In genomic region chr13:99264053-99264452, GRCh38 we compare ENCODE assay signal across 13 cellular contexts. TPM values are rescaled to one million over a fixed set of nuclear protein-coding genes. Genes with fewer than 3 reads are reported as not detected.
DNase-seq lines count a peak whose midpoint lies in the region; ATAC-seq, FAIRE-seq and TF ChIP-seq lines count a peak whose summit lies in the region.
"Had no signal": no experiment of that assay in that cellular context is flagged by ENCODE, and none has a peak within 500 bp of the region (broad histone marks: within the 10 kb centered on the region; RNA-seq: fewer than 3 reads in every experiment).

No MANE protein-coding gene starts in this region.

- intact Hi-C loops in activated CD4-positive, alpha-beta memory T cell treated with anti-CD3 and anti-CD28 coated beads for 36 hours (cut with micrococcal nuclease): no loop called here
- intact Hi-C loops in psoas muscle (cut with DNase I): loop anchor here (2.0 to 5.0 kb wide), 4 partner anchors 37 to 89 kb away; partner anchors contain the start of gene UBAC2 (in 1 of the 2)

- no peak overlapping the region for H3K4me3 ChIP-seq in psoas muscle
- H3K4me3 ChIP-seq in small intestine (ENCODE audit: low read depth in 1 of 2, low read length in 2 of 2): no peak overlapping the region

- no peak for TF ChIP-seq CTCF in psoas muscle (IDR thresholded peaks at IDR 0.05)

- H3K36me3 Mint-ChIP-seq in activated CD4-positive, alpha-beta memory T cell treated with anti-CD3 and anti-CD28 coated beads, Interleukin-2, amount 10 ng/mL, durations not matched to agents 7 days and 5 days (ENCODE audit: low read depth): peaks cover 27% of the 10 kb centered on the region
- H3K36me3 Mint-ChIP-seq in activated CD4-positive, alpha-beta memory T cell treated with anti-CD3 and anti-CD28 coated beads for 36 hours: peaks cover 14% of the 10 kb centered on the region
- peaks cover 65% of the 10 kb centered on the region for H3K36me3 Mint-ChIP-seq in activated T-helper 17 cell treated with anti-CD3 and anti-CD28 coated beads, Interleukin-2, amount 50 U/mL, for 72 hours (ENCODE audit: low read depth)

- peaks cover 42% of the 10 kb centered on the region for H3K4me1 ChIP-seq in psoas muscle
- peaks cover 0 to 6% of the 10 kb centered on the region in 2 donors for H3K4me1 ChIP-seq in small intestine (ENCODE audit: control insufficient read depth in 2 of 2, insufficient read depth in 1 of 2, low read depth in 1 of 2, low read length in 1 of 2)

- no peak for DNase-seq in activated CD4-positive, alpha-beta memory T cell treated with anti-CD3 and anti-CD28 coated beads, Interleukin-2, amount 10 ng/mL, durations not matched to agents 7 days and 5 days
- no peak for DNase-seq in activated CD4-positive, alpha-beta memory T cell treated with anti-CD3 and anti-CD28 coated beads for 36 hours
- DNase-seq in KG1 (lab: John Stamatoyannopoulos, UW) (peak; percentile 47), psoas muscle (no peak), small intestine (no peak)
- DNase-seq: foreskin fibroblast, NCI-H1417 treated with DMSO at 0.1 percent for 48 hours had no signal

- peaks cover 53% of the 10 kb centered on the region for H3K4me1 Mint-ChIP-seq in activated CD4-positive, alpha-beta memory T cell treated with anti-CD3 and anti-CD28 coated beads, Interleukin-2, amount 10 ng/mL, durations not matched to agents 7 days and 5 days
- H3K4me1 Mint-ChIP-seq in activated CD4-positive, alpha-beta memory T cell treated with anti-CD3 and anti-CD28 coated beads for 36 hours (ENCODE audit: low read depth): peaks cover 63% of the 10 kb centered on the region
- H3K4me1 Mint-ChIP-seq in activated T-helper 17 cell treated with anti-CD3 and anti-CD28 coated beads, Interleukin-2, amount 50 U/mL, for 72 hours: peaks cover 45% of the 10 kb centered on the region

- POLR2A ChIA-PET in activated CD4-positive, alpha-beta memory T cell treated with anti-CD3 and anti-CD28 coated beads, Interleukin-2, amount 10 ng/mL, durations not matched to agents 7 days and 5 days (lab: Charles Lee): interaction anchor here (0.6 to 4.1 kb wide), 6 partner anchors 8 to 87 kb away, joined by 3 to 51 read pairs (median 6); partner anchors contain the start of gene UBAC2
- POLR2A ChIA-PET in activated CD4-positive, alpha-beta memory T cell treated with anti-CD3 and anti-CD28 coated beads for 36 hours (lab: Charles Lee): interaction anchor here (0.6 to 3.0 kb wide), 2 partner anchors 62 to 94 kb away, joined by 5 to 21 read pairs; partner anchors contain the start of gene UBAC2

- H3K27me3 ChIP-seq in psoas muscle (ENCODE audit: insufficient read depth in 3 of 3, low read length in 2 of 3): no peaks in the 10 kb centered on the region
- no peaks in the 10 kb centered on the region for H3K27me3 ChIP-seq in small intestine (ENCODE audit: control insufficient read depth in 2 of 2, insufficient read depth in 2 of 2, low read length in 2 of 2)

- H3K9me3 ChIP-seq in psoas muscle: no peaks in the 10 kb centered on the region
- no peaks in the 10 kb centered on the region for H3K9me3 ChIP-seq in small intestine (ENCODE audit: control insufficient read depth, low read depth)

- CTCF ChIA-PET in activated CD4-positive, alpha-beta memory T cell treated with anti-CD3 and anti-CD28 coated beads, Interleukin-2, amount 10 ng/mL, durations not matched to agents 7 days and 5 days (lab: Charles Lee): interaction anchor here (0.7 to 10.3 kb wide), 11 partner anchors 8 to 395 kb away, joined by 3 to 398 read pairs (median 5); partner anchors contain the start of gene UBAC2
- CTCF ChIA-PET in activated CD4-positive, alpha-beta memory T cell treated with anti-CD3 and anti-CD28 coated beads for 36 hours (lab: Charles Lee): interaction anchor here (0.6 to 7.5 kb wide), 10 partner anchors 9 to 172 kb away, joined by 3 to 221 read pairs (median 4); partner anchors contain the start of gene UBAC2

- no peak overlapping the region for H3K4me3 Mint-ChIP-seq in activated CD4-positive, alpha-beta memory T cell treated with anti-CD3 and anti-CD28 coated beads, Interleukin-2, amount 10 ng/mL, durations not matched to agents 7 days and 5 days
- H3K4me3 Mint-ChIP-seq in activated CD4-positive, alpha-beta memory T cell treated with anti-CD3 and anti-CD28 coated beads for 36 hours: no peak overlapping the region
- H3K4me3 Mint-ChIP-seq in activated T-helper 17 cell treated with anti-CD3 and anti-CD28 coated beads, Interleukin-2, amount 50 U/mL, for 72 hours: peak overlapping the region; percentile 38

- no peaks in the 10 kb centered on the region for H3K9me3 Mint-ChIP-seq in activated CD4-positive, alpha-beta memory T cell treated with anti-CD3 and anti-CD28 coated beads, Interleukin-2, amount 10 ng/mL, durations not matched to agents 7 days and 5 days
- H3K9me3 Mint-ChIP-seq in activated CD4-positive, alpha-beta memory T cell treated with anti-CD3 and anti-CD28 coated beads for 36 hours: no peaks in the 10 kb centered on the region
- H3K9me3 Mint-ChIP-seq in activated T-helper 17 cell treated with anti-CD3 and anti-CD28 coated beads, Interleukin-2, amount 50 U/mL, for 72 hours: no peaks in the 10 kb centered on the region

- ATAC-seq in activated T-helper 17 cell treated with anti-CD3 and anti-CD28 coated beads, Interleukin-2, amount 50 U/mL, for 72 hours (replicated peaks): no peak
- peak in 3 of 4 donors; percentile 20 to 35 (median 28) for ATAC-seq in psoas muscle
- no peak for ATAC-seq in HG03460 (IDR thresholded peaks at IDR 0.05; ENCODE audit: unreplicated experiment)
- no peak for ATAC-seq in GM18519 (IDR thresholded peaks at IDR 0.05; ENCODE audit: low FRiP score, unreplicated experiment)

- H3K36me3 ChIP-seq in psoas muscle (ENCODE audit: insufficient read depth in 1 of 2, low read depth in 1 of 2) (no peaks in the 10 kb centered on the region), small intestine (ENCODE audit: control insufficient read depth in 2 of 2, insufficient read depth in 2 of 2, low read length in 2 of 2) (peaks cover 3 to 4% of the 10 kb centered on the region in 2 donors)

- 6 to 17% (median 11%) methylated on average over 1 of the region's 1 CpG for WGBS in psoas muscle, 3 donors
- 33 to 75% (median 55%) methylated on average over 1 of the region's 1 CpG for WGBS in small intestine, 3 donors

- H3K27ac ChIP-seq in psoas muscle (peak overlapping the region; percentile 71), small intestine (ENCODE audit: low read depth in 1 of 2, low read length in 1 of 2) (peak overlapping the region in 1 of 2 donors; percentile 0)

- FAIRE-seq in small intestine (lab: Jason Lieb, UNC): no peak

- H3K27ac Mint-ChIP-seq in activated CD4-positive, alpha-beta memory T cell treated with anti-CD3 and anti-CD28 coated beads, Interleukin-2, amount 10 ng/mL, durations not matched to agents 7 days and 5 days: peak overlapping the region; percentile 17
- no peak overlapping the region for H3K27ac Mint-ChIP-seq in activated CD4-positive, alpha-beta memory T cell treated with anti-CD3 and anti-CD28 coated beads for 36 hours
- H3K27ac Mint-ChIP-seq in activated T-helper 17 cell treated with anti-CD3 and anti-CD28 coated beads, Interleukin-2, amount 50 U/mL, for 72 hours: peak overlapping the region; percentile 63

- no peaks in the 10 kb centered on the region for H3K27me3 Mint-ChIP-seq in activated CD4-positive, alpha-beta memory T cell treated with anti-CD3 and anti-CD28 coated beads, Interleukin-2, amount 10 ng/mL, durations not matched to agents 7 days and 5 days
- no peaks in the 10 kb centered on the region for H3K27me3 Mint-ChIP-seq in activated CD4-positive, alpha-beta memory T cell treated with anti-CD3 and anti-CD28 coated beads for 36 hours
- H3K27me3 Mint-ChIP-seq in activated T-helper 17 cell treated with anti-CD3 and anti-CD28 coated beads, Interleukin-2, amount 50 U/mL, for 72 hours: no peaks in the 10 kb centered on the region

RNA-seq across cellular contexts. Expression of gene GPR18, which starts 5.9 kb away (rescaled TPM):
- 10 to 100 TPM; 10.3 to 10.4 TPM for total RNA-seq in activated CD4-positive, alpha-beta memory T cell treated with anti-CD3 and anti-CD28 coated beads, Interleukin-2, amount 10 ng/mL, durations not matched to agents 7 days and 5 days
- total RNA-seq in activated CD4-positive, alpha-beta memory T cell treated with anti-CD3 and anti-CD28 coated beads for 36 hours: 1 to 10 TPM; 2.4 to 2.8 TPM
- total RNA-seq in activated T-helper 17 cell treated with anti-CD3 and anti-CD28 coated beads, Interleukin-2, amount 50 U/mL, for 72 hours: 10 to 100 TPM in 1 of 2 donors, 1 to 10 TPM in 1; 8.7 to 10.1 TPM
- under 1 TPM in 1 of 4 donors, not detected in 3; 0.27 TPM for total RNA-seq in psoas muscle
- polyA plus RNA-seq in psoas muscle (under 1 TPM in 1 of 3 donors, not detected in 2; 0.01 TPM), small intestine (under 1 TPM in 2 of 3 donors, not detected in 1; 0.54 to 0.66 TPM)
- total RNA-seq: HT1080, NCI-H460 had no signal
- polyA plus RNA-seq: AG04450 had no signal

RNA-seq across cellular contexts. Expression of gene GPR183, which starts 43.1 kb away (rescaled TPM):
- 10 to 100 TPM; 43.7 to 46.2 TPM for total RNA-seq in activated CD4-positive, alpha-beta memory T cell treated with anti-CD3 and anti-CD28 coated beads, Interleukin-2, amount 10 ng/mL, durations not matched to agents 7 days and 5 days
- total RNA-seq in activated CD4-positive, alpha-beta memory T cell treated with anti-CD3 and anti-CD28 coated beads for 36 hours: 10 to 100 TPM; 46.4 to 47.1 TPM
- 10 to 100 TPM; 92.4 to 95.1 TPM for total RNA-seq in activated T-helper 17 cell treated with anti-CD3 and anti-CD28 coated beads, Interleukin-2, amount 50 U/mL, for 72 hours
- total RNA-seq in psoas muscle: 1 to 10 TPM in 2 of 4 donors, under 1 TPM in 2; 0.80 to 1.4 (median 1.00) TPM
- polyA plus RNA-seq in psoas muscle (under 1 TPM; 0.67 to 0.69 (median 0.69) TPM), small intestine (1 to 10 TPM in 2 of 3 donors, not detected in 1; 2.4 to 5.5 TPM)
- total RNA-seq: HT1080 had no signal

Comparison
In these comparisons a context has a peak if more than half of its experiments do, and no peak if none do; other contexts are left out.
1. ATAC-seq: peak in psoas muscle (3 of 4); none in activated T-helper 17 cell treated with anti-CD3 and anti-CD28 coated beads, Interleukin-2, amount 50 U/mL, for 72 hours (single experiment), HG03460 (single experiment) and GM18519 (single experiment).
2. RNA of gene GPR183, which starts 43.1 kb away (total RNA-seq): 92.4 to 95.1 TPM in activated T-helper 17 cell treated with anti-CD3 and anti-CD28 coated beads, Interleukin-2, amount 50 U/mL, for 72 hours, 46.4 to 47.1 TPM in activated CD4-positive, alpha-beta memory T cell treated with anti-CD3 and anti-CD28 coated beads for 36 hours and 43.7 to 46.2 TPM in activated CD4-positive, alpha-beta memory T cell treated with anti-CD3 and anti-CD28 coated beads, Interleukin-2, amount 10 ng/mL, durations not matched to agents 7 days and 5 days; 0.80 to 1.4 TPM in psoas muscle; every median in the first group is over 10 times any median in the second.